In genomic region chr7:140176271-140176701, GRCh38 we compare ENCODE assay signal across 8 cellular contexts. TPM values are rescaled to one million over a fixed set of nuclear protein-coding genes. Genes with fewer than 3 reads are reported as not detected.
DNase-seq lines count a peak whose midpoint lies in the region; ATAC-seq and TF ChIP-seq lines count a peak whose summit lies in the region.

No MANE protein-coding gene starts in this region.

- no peaks in the 10 kb centered on the region for H3K36me3 ChIP-seq in ascending aorta

- intact Hi-C loops in Right ventricle myocardium superior (cut with DNase I) = loop anchor here (5.0 to 10.0 kb wide), 2 partner anchors 114 to 139 kb away; partner anchors contain the start of gene PARP12
- intact Hi-C loops in Right ventricle myocardium inferior (cut with DNase I) = loop anchor here (5.0 kb wide), 4 partner anchors 56 to 819 kb away; partner anchors contain the start of gene LUC7L2
- intact Hi-C loops in ascending aorta (cut with DNase I) = loop anchor here (2.0 to 5.0 kb wide), 6 partner anchors 55 to 1194 kb away; partner anchors contain the start of genes BRAF, FMC1, KIAA1549 and LUC7L2

- H3K4me3 ChIP-seq in ascending aorta = peak overlapping the region; percentile 94 to 97

- no peaks in the 10 kb centered on the region for H3K27me3 ChIP-seq in ascending aorta

- DNase-seq in Right ventricle myocardium superior (peak; percentile 42), Right ventricle myocardium inferior (ENCODE audit: missing footprints) (no peak), ascending aorta (ENCODE audit: low spot score in 2 of 2) (no peak), iPS-NIHi7 (ENCODE audit: extremely low spot score) (peak; percentile 25), substantia nigra (lab: John Stamatoyannopoulos, UW) (peak in 4 of 49 donors; percentile 23 to 46 (median 36)), DMS153 (lab: John Stamatoyannopoulos, UW) (no peak), COLO829 (ENCODE audit: low spot score) (no peak)

- H3K27ac ChIP-seq in ascending aorta (peak overlapping the region; percentile 100), substantia nigra (ENCODE audit: low read depth, low read length, poor library complexity, severe bottlenecking) (peak overlapping the region; percentile 88)

- H3K4me1 ChIP-seq in ascending aorta = peaks cover 8 to 10% of the 10 kb centered on the region in 2 donors

- TF ChIP-seq CTCF in ascending aorta (IDR thresholded peaks at IDR 0.05) = no peak

- ATAC-seq in Right ventricle myocardium superior (ENCODE audit: poor library complexity) = no peak
- ATAC-seq in Right ventricle myocardium inferior = no peak
- peak; percentile 8 for ATAC-seq in HG03280 (IDR thresholded peaks at IDR 0.05; ENCODE audit: unreplicated experiment)

- no peaks in the 10 kb centered on the region for H3K9me3 ChIP-seq in ascending aorta

RNA-seq across cellular contexts. Expression of gene KDM7A, which starts 0.5 kb away (rescaled TPM):
- total RNA-seq in Right ventricle myocardium superior (11.9 TPM), Right ventricle myocardium inferior (8.1 TPM), ascending aorta (65.1 TPM)

Comparison
In these comparisons a context has a peak if more than half of its experiments do, and no peak if none do; other contexts are left out.
1. DNase-seq: peak in Right ventricle myocardium superior (single experiment) and iPS-NIHi7 (single experiment); none in Right ventricle myocardium inferior (single experiment), ascending aorta (0 of 2), DMS153 (single experiment) and COLO829 (single experiment).